Comparison of ENCODE assay signal across 8 cellular contexts in genomic region chr22:31272522-31273446, GRCh38. TPM values are rescaled to one million over a fixed set of nuclear protein-coding genes. Genes with fewer than 3 reads are reported as not detected.
DNase-seq lines count a peak whose midpoint lies in the region; ATAC-seq and TF ChIP-seq lines count a peak whose summit lies in the region.

No MANE protein-coding gene starts in this region.

- H3K9ac ChIP-seq in NT2/D1 (ENCODE audit: insufficient read length, low read depth) = no peak overlapping the region

- H3K9me3 Mint-ChIP-seq in CD4-positive, CD25-positive, alpha-beta regulatory T cell = no peaks in the 10 kb centered on the region

- in situ Hi-C loops in HAP-1 (cut with MboI; ENCODE audit: low sequenced_read_pairs) = no loop called here

- H3K4me3 Mint-ChIP-seq in CD4-positive, CD25-positive, alpha-beta regulatory T cell = peak overlapping the region in 1 of 4 donors; percentile 32

- no peaks in the 10 kb centered on the region for H3K9me3 ChIP-seq in CD4-positive, CD25-positive, alpha-beta regulatory T cell (ENCODE audit: control insufficient read depth in 2 of 2, low read length in 2 of 2)
- no peaks in the 10 kb centered on the region for H3K9me3 ChIP-seq in HAP-1
- no peaks in the 10 kb centered on the region for H3K9me3 ChIP-seq in NT2/D1 (ENCODE audit: insufficient read depth, low read length)

- peak; percentile 41 to 74 (median 55) for DNase-seq in CD4-positive, CD25-positive, alpha-beta regulatory T cell
- DNase-seq in HAP-1 (ENCODE audit: low spot score in 2 of 2) (peak; percentile 60 to 78), NT2/D1 (ENCODE audit: low read depth, low spot score) (peak; percentile 58), foreskin keratinocyte (peak in 1 of 2 donors; percentile 44), nucleus accumbens (lab: John Stamatoyannopoulos, UW) (peak in 31 of 56 donors; percentile 8 to 70 (median 29))
- DNase-seq in activated naive CD4-positive, alpha-beta T cell treated with Interleukin-2 at 50 U/mL for 16 hours = peak; percentile 57

- H3K36me3 Mint-ChIP-seq in CD4-positive, CD25-positive, alpha-beta regulatory T cell = peaks cover 49% of the 10 kb centered on the region

- H3K4me1 ChIP-seq in CD4-positive, CD25-positive, alpha-beta regulatory T cell (ENCODE audit: control insufficient read depth, insufficient read depth, low read length, poor library complexity, severe bottlenecking) = peaks cover 48% of the 10 kb centered on the region
- H3K4me1 ChIP-seq in HAP-1 = no peaks in the 10 kb centered on the region
- peaks cover 8% of the 10 kb centered on the region for H3K4me1 ChIP-seq in NT2/D1 (ENCODE audit: insufficient read depth, insufficient read length)
- H3K4me1 ChIP-seq in foreskin keratinocyte = no peaks in the 10 kb centered on the region

- peak; percentile 55 to 70 for ATAC-seq in CD4-positive, CD25-positive, alpha-beta regulatory T cell (ENCODE audit: low read depth in 2 of 2)
- ATAC-seq in foreskin keratinocyte (peak; percentile 57), GM19328 (IDR thresholded peaks at IDR 0.05; ENCODE audit: unreplicated experiment) (no peak), HG03097 (IDR thresholded peaks at IDR 0.05; ENCODE audit: low FRiP score, unreplicated experiment) (no peak)

- peaks cover 18 to 85% (median 38%) of the 10 kb centered on the region in 4 donors for H3K4me1 Mint-ChIP-seq in CD4-positive, CD25-positive, alpha-beta regulatory T cell

- peak; percentile 81 for TF ChIP-seq CTCF in foreskin keratinocyte (conservative IDR thresholded peaks at IDR 0.05)

- H3K4me3 ChIP-seq in CD4-positive, CD25-positive, alpha-beta regulatory T cell (ENCODE audit: low read depth, low read length) = no peak overlapping the region
- H3K4me3 ChIP-seq in HAP-1 (no peak overlapping the region), NT2/D1 (ENCODE audit: insufficient read length, low read depth) (no peak overlapping the region)

- H3K27me3 ChIP-seq in CD4-positive, CD25-positive, alpha-beta regulatory T cell (ENCODE audit: control insufficient read depth, insufficient read depth, low read length) = no peaks in the 10 kb centered on the region
- H3K27me3 ChIP-seq in HAP-1 (ENCODE audit: low read depth) (no peaks in the 10 kb centered on the region), NT2/D1 (ENCODE audit: insufficient read depth, insufficient read length) (no peaks in the 10 kb centered on the region), foreskin keratinocyte (no peaks in the 10 kb centered on the region)

- peaks cover 43% of the 10 kb centered on the region for H3K36me3 ChIP-seq in CD4-positive, CD25-positive, alpha-beta regulatory T cell (ENCODE audit: control insufficient read depth, insufficient read depth, low read length)
- H3K36me3 ChIP-seq in HAP-1 (replicated peaks) (peaks cover 31% of the 10 kb centered on the region), NT2/D1 (ENCODE audit: insufficient read depth, insufficient read length, low read length) (peaks cover 63% of the 10 kb centered on the region)

- no peaks in the 10 kb centered on the region for H3K27me3 Mint-ChIP-seq in CD4-positive, CD25-positive, alpha-beta regulatory T cell

- H3K27ac ChIP-seq in CD4-positive, CD25-positive, alpha-beta regulatory T cell (ENCODE audit: insufficient read depth, low read length, poor library complexity, severe bottlenecking) = peak overlapping the region; percentile 55
- H3K27ac ChIP-seq in foreskin keratinocyte = no peak overlapping the region

- H3K27ac Mint-ChIP-seq in CD4-positive, CD25-positive, alpha-beta regulatory T cell = peak overlapping the region; percentile 76 to 92 (median 81)

RNA-seq across cellular contexts. Expression of gene PIK3IP1, which starts 19.5 kb away (rescaled TPM):
- 534 TPM for total RNA-seq in CD4-positive, CD25-positive, alpha-beta regulatory T cell
- polyA plus RNA-seq in CD4-positive, CD25-positive, alpha-beta regulatory T cell = 100 to 1,000 TPM; 425 to 700 (median 557) TPM
- 6.1 and 11.9 TPM in 2 replicates for total RNA-seq in foreskin keratinocyte
- polyA plus RNA-seq in foreskin keratinocyte = 4.6 and 8.6 TPM in 2 replicates

Comparison
In these comparisons a context has a peak if more than half of its experiments do, and no peak if none do; other contexts are left out.
1. ATAC-seq: peak in CD4-positive, CD25-positive, alpha-beta regulatory T cell (2 of 2) and foreskin keratinocyte (single experiment); none in GM19328 (single experiment) and HG03097 (single experiment).
2. RNA of gene PIK3IP1, which starts 19.5 kb away (total RNA-seq): 534 TPM in CD4-positive, CD25-positive, alpha-beta regulatory T cell (single experiment); 6.1 to 11.9 TPM in foreskin keratinocyte; every median in the first group is over 10 times any median in the second.